ENCODE assay signal across 1 cellular context in the genomic region with DNA sequence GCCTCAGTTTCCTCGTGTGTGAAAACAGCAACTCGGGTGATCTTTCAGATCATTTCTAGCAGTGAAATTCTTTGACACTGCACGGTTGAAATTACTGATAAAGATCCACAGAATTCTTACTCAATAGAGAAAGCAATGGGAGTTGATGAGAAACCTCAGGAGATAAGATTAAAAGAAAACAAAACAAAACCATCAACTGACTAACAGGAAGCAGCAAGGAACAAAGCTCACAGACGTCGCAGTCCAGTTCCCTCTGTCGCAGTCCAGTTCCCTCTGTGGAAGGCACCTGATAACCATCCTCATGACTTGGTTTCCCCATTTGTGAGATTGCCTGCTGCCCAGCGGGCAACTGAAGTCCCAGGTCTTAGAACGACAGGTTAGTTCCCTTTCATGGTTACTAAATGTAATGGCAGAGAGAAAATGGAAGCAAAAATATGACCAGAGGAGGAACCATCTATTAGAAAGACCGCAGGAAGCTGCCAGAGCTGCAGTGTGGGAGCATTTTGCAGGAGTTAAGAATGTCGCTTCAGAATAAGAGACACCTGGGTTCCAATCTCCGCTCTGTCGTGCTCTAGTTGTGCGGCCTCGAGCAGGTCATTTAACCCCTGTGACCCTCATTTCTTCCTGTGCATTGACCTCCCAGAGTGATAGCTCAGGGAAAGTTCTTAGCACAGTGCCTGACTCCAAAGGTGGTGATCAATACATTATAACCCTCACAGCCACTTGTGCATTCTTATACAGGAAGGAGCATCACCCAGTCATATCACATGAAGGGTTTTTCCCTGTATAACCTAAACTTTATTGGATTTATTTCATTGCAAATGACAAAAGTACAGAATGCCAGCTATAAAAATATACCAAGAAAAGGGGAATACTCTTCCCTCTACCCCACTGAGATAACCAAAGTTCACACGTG.
TF ChIP-seq lines count a peak whose summit lies in the region.

No MANE protein-coding gene starts in this region.

TF ChIP-seq in endothelial cell of umbilical vein, 7 proteins besides CTCF, POLR2A, EP300 and RAD21 (continued from another document):
- TF ChIP-seq JUN (IDR thresholded peaks at IDR 0.05; ENCODE audit: borderline replicate concordance, insufficient read depth, insufficient read length, low read depth) = no peak
